Comparison of ENCODE assay signal across 10 cellular contexts in the genomic region with DNA sequence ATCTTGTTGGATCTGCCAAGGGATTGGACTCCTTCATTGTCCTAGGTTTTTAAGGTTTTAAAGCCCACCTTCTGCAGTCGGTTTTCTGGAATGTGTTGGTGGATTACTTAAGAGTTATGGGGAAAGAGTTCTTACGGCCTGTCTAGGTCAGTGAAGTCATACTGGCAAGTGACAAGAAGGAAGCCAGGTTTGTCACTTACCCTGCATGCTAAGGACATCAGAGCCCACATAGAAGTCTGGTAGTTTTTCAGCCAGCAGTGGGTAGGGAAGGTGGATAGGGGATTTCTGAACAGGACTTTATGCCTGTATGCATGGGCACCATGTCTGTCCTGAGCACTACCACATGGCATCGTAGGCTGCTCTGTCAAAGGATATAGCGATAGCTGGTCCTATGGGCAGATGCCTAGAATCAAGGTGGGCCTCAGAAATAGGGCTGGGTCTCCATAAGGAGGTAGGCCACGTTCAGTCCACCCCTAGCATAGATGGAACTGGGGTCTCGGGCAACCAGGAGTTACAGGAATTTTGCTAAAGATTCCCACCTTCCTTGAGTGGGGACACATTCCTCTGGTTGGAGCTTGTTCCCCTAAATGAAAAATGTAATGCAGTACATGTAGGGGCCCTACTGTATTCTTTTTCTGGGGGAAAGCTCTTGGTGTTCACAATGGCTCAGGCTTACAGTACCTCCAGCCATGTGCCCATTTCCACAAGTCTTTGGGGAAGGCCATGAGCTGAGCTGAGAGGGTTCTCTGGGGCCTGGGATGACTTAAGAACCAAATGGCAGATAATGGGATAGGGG. TPM values are rescaled to one million over a fixed set of nuclear protein-coding genes. Genes with fewer than 3 reads are reported as not detected.
DNase-seq lines count a peak whose midpoint lies in the region; ATAC-seq and TF ChIP-seq lines count a peak whose summit lies in the region.
"Had no signal": no experiment of that assay in that cellular context is flagged by ENCODE, and none has a peak within 500 bp of the region (broad histone marks: within the 10 kb centered on the region; RNA-seq: fewer than 3 reads in every experiment).

No MANE protein-coding gene starts in this region.

- no peak overlapping the region for H2BK12ac ChIP-seq in H9 (ENCODE audit: insufficient read length, low read depth, low read length)

- H3K23me2 ChIP-seq in H9 (ENCODE audit: insufficient read length, low read depth, low read length, poor library complexity, severe bottlenecking), result peaks cover 9% of the 10 kb centered on the region

- H3K4me3 ChIP-seq in BE2C (ENCODE audit: low read depth, low read length), result peak overlapping the region; percentile 97
- peak overlapping the region; percentile 7 for H3K4me3 ChIP-seq in fibroblast of the aortic adventitia (ENCODE audit: low read depth, low read length)
- no peak overlapping the region for H3K4me3 ChIP-seq in testis

- no peak overlapping the region for H3K9ac ChIP-seq in H9 (ENCODE audit: extremely low read depth, insufficient read length, low read length)

- peaks cover 75% of the 10 kb centered on the region for H3K36me3 ChIP-seq in BE2C
- H3K36me3 ChIP-seq in testis (ENCODE audit: low read depth, missing control alignments), result no peaks in the 10 kb centered on the region

- H4K5ac ChIP-seq in H9 (ENCODE audit: insufficient read length, low read depth, low read length), result no peak overlapping the region

- H3K27ac ChIP-seq in H9 (ENCODE audit: insufficient read length, low read depth, low read length) (peak overlapping the region; percentile 31), testis (no peak overlapping the region)

- H4K91ac ChIP-seq in H9 (ENCODE audit: insufficient read length, low read depth, low read length), result no peak overlapping the region

- CTCF ChIA-PET in T-cell (lab: Charles Lee), result no interaction called here

- no peaks in the 10 kb centered on the region for H4K20me1 ChIP-seq in H9 (ENCODE audit: control insufficient read depth, insufficient read depth, insufficient read length)

- no peak overlapping the region for H2AK5ac ChIP-seq in H9 (ENCODE audit: insufficient read length, low read length)

- TF ChIP-seq POLR2A in testis (IDR thresholded peaks at IDR 0.05), result no peak

- H3K27me3 Mint-ChIP-seq in H9 (ENCODE audit: low read depth) (peaks cover 5% of the 10 kb centered on the region), T-cell (no peaks in the 10 kb centered on the region)

- no peak overlapping the region for H2BK15ac ChIP-seq in H9 (ENCODE audit: low read depth, low read length)

- no peak overlapping the region for H3K56ac ChIP-seq in H9 (ENCODE audit: insufficient read length, low read depth, low read length)

- intact Hi-C loops in testis (cut with DNase I; ENCODE audit: low total_unique reads), result no loop called here

- H4K8ac ChIP-seq in H9 (replicated peaks; ENCODE audit: insufficient read length, low read depth, low read length), result no peak overlapping the region

- DNase-seq in BE2C (no peak), H9 (peak; percentile 47), T-cell (no peak), fibroblast of the aortic adventitia (ENCODE audit: low read depth) (no peak), testis (no peak), amygdala (lab: John Stamatoyannopoulos, UW) (no peak)
- DNase-seq: activated gamma-delta T cell treated with Interleukin-2 at 50 U/mL for 16 hours, NCI-H345 had no signal

- H3K27me3 ChIP-seq in BE2C (no peaks in the 10 kb centered on the region), H9 (ENCODE audit: insufficient read depth, low read length) (no peaks in the 10 kb centered on the region), testis (no peaks in the 10 kb centered on the region)

- peaks cover 5% of the 10 kb centered on the region; the same call in 1 of the 2 replicates for H3K79me2 ChIP-seq in H9 (ENCODE audit: insufficient read depth, low read length)

- H3K36me3 Mint-ChIP-seq in H9 (ENCODE audit: insufficient read depth in 1 of 3, low read depth in 3 of 3) (peaks cover 51 to 81% (median 70%) of the 10 kb centered on the region in 3 experiments), T-cell (peaks cover 39% of the 10 kb centered on the region)

- H3K9me3 Mint-ChIP-seq in H9 (peaks cover 0 to 2% of the 10 kb centered on the region in 2 experiments; a peak in 2 of 5 replicates), T-cell (no peaks in the 10 kb centered on the region)

- ATAC-seq in T-cell (replicated peaks in 1 of 4) (no peak), GM18868 (IDR thresholded peaks at IDR 0.05; ENCODE audit: unreplicated experiment) (no peak), HG03108 (IDR thresholded peaks at IDR 0.05; ENCODE audit: unreplicated experiment) (no peak)

- no peak overlapping the region for H3K18ac ChIP-seq in H9 (ENCODE audit: insufficient read length, low read depth, low read length)

- no peak overlapping the region for H2AFZ ChIP-seq in H9 (ENCODE audit: low read length)

- H3T11ph ChIP-seq in H9 (ENCODE audit: low read length), result no peak overlapping the region

- H3K4me3 Mint-ChIP-seq in H9 (peak overlapping the region; percentile 53 to 99; a peak in 2 of 5 replicates), T-cell (no peak overlapping the region)

- H2BK20ac ChIP-seq in H9 (ENCODE audit: low read depth, low read length, poor library complexity, severe bottlenecking), result no peak overlapping the region

- H3K9me3 ChIP-seq in BE2C, result no peaks in the 10 kb centered on the region
- no peaks in the 10 kb centered on the region for H3K9me3 ChIP-seq in H9 (ENCODE audit: control insufficient read depth, low read depth, low read length)
- no peaks in the 10 kb centered on the region for H3K9me3 ChIP-seq in testis

- peaks cover 9% of the 10 kb centered on the region for H3K79me1 ChIP-seq in H9 (ENCODE audit: insufficient read depth, low read depth, low read length, poor library complexity, severe bottlenecking)

- H3K4me2 ChIP-seq in H9 (ENCODE audit: insufficient read depth, insufficient read length, low read length), result no peak overlapping the region

- POLR2A ChIA-PET in T-cell (lab: Charles Lee), result no interaction called here

- H2BK120ac ChIP-seq in H9 (ENCODE audit: low read depth, low read length, poor library complexity, severe bottlenecking), result no peak overlapping the region

- peaks cover 3% of the 10 kb centered on the region for H3K4me1 ChIP-seq in BE2C
- 0 out of 2 replicates have a peak, but pooled peaks cover 4% of the 10 kb centered on the region for H3K4me1 ChIP-seq in H9 (ENCODE audit: insufficient read depth, low read length)
- peaks cover 26% of the 10 kb centered on the region for H3K4me1 ChIP-seq in testis

- no peak overlapping the region for H3K4ac ChIP-seq in H9 (ENCODE audit: low read depth, low read length)

- no CpG with 5 or more reads among the region's 6 CpGs for WGBS in H9 (ENCODE audit: extremely low coverage, insufficient read length, low lambda C conversion rate)
- WGBS in testis, 2 donors, result 76 to 84% methylated on average over 6 of the region's 6 CpGs

- peaks cover 41 to 54% of the 10 kb centered on the region in 2 experiments for H3K4me1 Mint-ChIP-seq in H9
- H3K4me1 Mint-ChIP-seq in T-cell, result peaks cover 47 to 59% (median 50%) of the 10 kb centered on the region in 3 donors

- H3K27ac Mint-ChIP-seq in H9 (peak overlapping the region; percentile 57 to 95 (median 94); a peak in 6 of 7 replicates), T-cell (peak overlapping the region; percentile 59 to 62)

- no peak for TF ChIP-seq CTCF in BE2C (IDR thresholded peaks at IDR 0.05; ENCODE audit: low read depth, low read length)
- no peak for TF ChIP-seq CTCF in H9 (conservative IDR thresholded peaks at IDR 0.05)
- no peak for TF ChIP-seq CTCF in fibroblast of the aortic adventitia (IDR thresholded peaks at IDR 0.05; ENCODE audit: insufficient read depth, low read length)
- TF ChIP-seq CTCF in testis (IDR thresholded peaks at IDR 0.05), result no peak

- H3K23ac ChIP-seq in H9 (ENCODE audit: insufficient read length, low read depth, low read length), result no peak overlapping the region

- H2BK5ac ChIP-seq in H9 (ENCODE audit: insufficient read length, low read length), result no peak overlapping the region

- H3K14ac ChIP-seq in H9 (ENCODE audit: insufficient read depth, low read length), result no peak overlapping the region

RNA-seq across cellular contexts. Expression of a gene that starts 27.4 kb away (rescaled TPM):
- 3.6 TPM for polyA plus RNA-seq in BE2C (2012; ENCODE audit: insufficient read depth, insufficient read length, low read depth)
- 1.0 and 1.1 TPM in 2 replicates for total RNA-seq in H9 (2021)
- total RNA-seq in T-cell, result 100 to 1,000 TPM in 4 of 5 donors, 10 to 100 TPM in 1; 91.3 to 127 (median 122) TPM
- 5.3 and 45.3 TPM in 2 replicates for total RNA-seq in fibroblast of the aortic adventitia (ENCODE audit: low replicate concordance)
- 1 to 10 TPM; 7.1 to 7.7 TPM for total RNA-seq in testis
- polyA plus RNA-seq in testis (ENCODE audit: insufficient read depth, low read depth, low replicate concordance), result 7.6 TPM

RNA-seq across cellular contexts. Expression of a gene that starts 49.2 kb away (rescaled TPM):
- 1.6 TPM for polyA plus RNA-seq in BE2C (2012; ENCODE audit: insufficient read depth, insufficient read length, low read depth)
- total RNA-seq in H9 (2021), result 9.4 and 10.1 TPM in 2 replicates
- 1 to 10 TPM; 3.5 to 7.8 (median 5.4) TPM for total RNA-seq in T-cell
- total RNA-seq in fibroblast of the aortic adventitia (ENCODE audit: low replicate concordance), result 3.6 and 6.1 TPM in 2 replicates
- total RNA-seq in testis, result 10 to 100 TPM; 44.5 to 47.9 TPM
- polyA plus RNA-seq in testis (ENCODE audit: insufficient read depth, low read depth, low replicate concordance), result 39.1 TPM

Comparison
In these comparisons a context has a peak if more than half of its experiments do, and no peak if none do; other contexts are left out.
1. H3K4me3 ChIP-seq: peak in BE2C (single experiment) and fibroblast of the aortic adventitia (single experiment); none in testis (0 of 2).
2. H3K4me3 Mint-ChIP-seq: peak in H9 (2 of 2); none in T-cell (0 of 3).